In genomic region chr2:43848174-43848573, GRCh38 we compare ENCODE assay signal across 2 cellular contexts.
TF ChIP-seq lines count a peak whose summit lies in the region.

No MANE protein-coding gene starts in this region.

TF ChIP-seq in liver, 16 proteins besides CTCF, POLR2A, EP300 and RAD21:
- TF ChIP-seq, protein P1, sequence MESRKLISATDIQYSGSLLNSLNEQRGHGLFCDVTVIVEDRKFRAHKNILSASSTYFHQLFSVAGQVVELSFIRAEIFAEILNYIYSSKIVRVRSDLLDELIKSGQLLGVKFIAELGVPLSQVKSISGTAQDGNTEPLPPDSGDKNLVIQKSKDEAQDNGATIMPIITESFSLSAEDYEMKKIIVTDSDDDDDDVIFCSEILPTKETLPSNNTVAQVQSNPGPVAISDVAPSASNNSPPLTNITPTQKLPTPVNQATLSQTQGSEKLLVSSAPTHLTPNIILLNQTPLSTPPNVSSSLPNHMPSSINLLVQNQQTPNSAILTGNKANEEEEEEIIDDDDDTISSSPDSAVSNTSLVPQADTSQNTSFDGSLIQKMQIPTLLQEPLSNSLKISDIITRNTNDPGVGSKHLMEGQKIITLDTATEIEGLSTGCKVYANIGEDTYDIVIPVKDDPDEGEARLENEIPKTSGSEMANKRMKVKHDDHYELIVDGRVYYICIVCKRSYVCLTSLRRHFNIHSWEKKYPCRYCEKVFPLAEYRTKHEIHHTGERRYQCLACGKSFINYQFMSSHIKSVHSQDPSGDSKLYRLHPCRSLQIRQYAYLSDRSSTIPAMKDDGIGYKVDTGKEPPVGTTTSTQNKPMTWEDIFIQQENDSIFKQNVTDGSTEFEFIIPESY (IDR thresholded peaks at IDR 0.05), result no peak
- TF ChIP-seq SP1 (IDR thresholded peaks at IDR 0.05) (no peak), TAF1 (conservative IDR thresholded peaks at IDR 0.05) (no peak), FOXA2 (IDR thresholded peaks at IDR 0.05) (no peak), FOXA1 (IDR thresholded peaks at IDR 0.05) (no peak), NR2F2 (IDR thresholded peaks at IDR 0.05) (no peak), HNF4A (conservative IDR thresholded peaks at IDR 0.05) (no peak), RXRA (IDR thresholded peaks at IDR 0.05) (no peak)

TF ChIP-seq in HepG2, 621 proteins besides CTCF, POLR2A, EP300 and RAD21:
- no peak for TF ChIP-seq ZNF790 (CRISPR knock-in tag; IDR thresholded peaks at IDR 0.05; ENCODE audit: borderline replicate concordance)
- TF ChIP-seq ZNF660 (CRISPR knock-in tag; IDR thresholded peaks at IDR 0.05; ENCODE audit: borderline replicate concordance, low read depth), result no peak
- TF ChIP-seq ZNF407 (CRISPR knock-in tag; IDR thresholded peaks at IDR 0.05; ENCODE audit: not compliant biosample characterization), result no peak
